Comparison of ENCODE assay signal across 1 cellular context in the genomic region with DNA sequence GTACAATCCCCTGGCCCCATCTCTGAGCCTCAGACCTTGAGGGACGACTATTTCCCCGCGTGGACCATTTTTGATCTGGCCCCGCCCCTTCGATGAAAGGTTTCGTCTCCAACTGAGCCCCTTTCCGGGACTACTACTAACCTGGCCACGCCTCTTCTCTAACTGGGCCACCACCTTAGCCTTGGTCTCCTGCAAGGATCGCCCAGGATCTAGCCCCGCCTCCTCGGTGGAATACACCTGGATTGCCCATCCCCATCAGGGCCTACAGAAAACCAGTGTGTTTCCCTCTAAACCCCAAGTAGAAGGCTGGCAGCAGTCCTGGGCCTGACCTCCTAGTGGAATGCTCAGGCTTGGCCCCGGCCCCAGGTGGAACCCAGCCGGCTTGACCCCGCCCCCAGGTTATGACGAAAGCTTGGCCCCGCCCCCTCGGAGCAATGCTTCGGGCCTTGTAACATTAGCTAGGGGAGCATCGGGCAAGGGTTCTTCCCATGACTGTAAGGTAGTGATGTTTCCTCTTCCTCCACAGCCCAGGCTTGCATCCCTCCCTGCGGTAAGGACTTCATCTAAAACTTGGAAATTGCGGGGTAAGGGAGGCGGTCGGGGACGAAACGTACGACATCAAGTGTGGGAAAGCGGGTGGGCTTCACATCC.
A peak's percentile ranks its signal among the peaks of the same experiment; 100 is the strongest.
TF ChIP-seq lines count a peak whose summit lies in the region.

No MANE protein-coding gene starts in this region.

TF ChIP-seq in GM23338, 12 proteins besides CTCF, POLR2A, EP300 and RAD21 (continued from another document):
- TF ChIP-seq, protein P1, sequence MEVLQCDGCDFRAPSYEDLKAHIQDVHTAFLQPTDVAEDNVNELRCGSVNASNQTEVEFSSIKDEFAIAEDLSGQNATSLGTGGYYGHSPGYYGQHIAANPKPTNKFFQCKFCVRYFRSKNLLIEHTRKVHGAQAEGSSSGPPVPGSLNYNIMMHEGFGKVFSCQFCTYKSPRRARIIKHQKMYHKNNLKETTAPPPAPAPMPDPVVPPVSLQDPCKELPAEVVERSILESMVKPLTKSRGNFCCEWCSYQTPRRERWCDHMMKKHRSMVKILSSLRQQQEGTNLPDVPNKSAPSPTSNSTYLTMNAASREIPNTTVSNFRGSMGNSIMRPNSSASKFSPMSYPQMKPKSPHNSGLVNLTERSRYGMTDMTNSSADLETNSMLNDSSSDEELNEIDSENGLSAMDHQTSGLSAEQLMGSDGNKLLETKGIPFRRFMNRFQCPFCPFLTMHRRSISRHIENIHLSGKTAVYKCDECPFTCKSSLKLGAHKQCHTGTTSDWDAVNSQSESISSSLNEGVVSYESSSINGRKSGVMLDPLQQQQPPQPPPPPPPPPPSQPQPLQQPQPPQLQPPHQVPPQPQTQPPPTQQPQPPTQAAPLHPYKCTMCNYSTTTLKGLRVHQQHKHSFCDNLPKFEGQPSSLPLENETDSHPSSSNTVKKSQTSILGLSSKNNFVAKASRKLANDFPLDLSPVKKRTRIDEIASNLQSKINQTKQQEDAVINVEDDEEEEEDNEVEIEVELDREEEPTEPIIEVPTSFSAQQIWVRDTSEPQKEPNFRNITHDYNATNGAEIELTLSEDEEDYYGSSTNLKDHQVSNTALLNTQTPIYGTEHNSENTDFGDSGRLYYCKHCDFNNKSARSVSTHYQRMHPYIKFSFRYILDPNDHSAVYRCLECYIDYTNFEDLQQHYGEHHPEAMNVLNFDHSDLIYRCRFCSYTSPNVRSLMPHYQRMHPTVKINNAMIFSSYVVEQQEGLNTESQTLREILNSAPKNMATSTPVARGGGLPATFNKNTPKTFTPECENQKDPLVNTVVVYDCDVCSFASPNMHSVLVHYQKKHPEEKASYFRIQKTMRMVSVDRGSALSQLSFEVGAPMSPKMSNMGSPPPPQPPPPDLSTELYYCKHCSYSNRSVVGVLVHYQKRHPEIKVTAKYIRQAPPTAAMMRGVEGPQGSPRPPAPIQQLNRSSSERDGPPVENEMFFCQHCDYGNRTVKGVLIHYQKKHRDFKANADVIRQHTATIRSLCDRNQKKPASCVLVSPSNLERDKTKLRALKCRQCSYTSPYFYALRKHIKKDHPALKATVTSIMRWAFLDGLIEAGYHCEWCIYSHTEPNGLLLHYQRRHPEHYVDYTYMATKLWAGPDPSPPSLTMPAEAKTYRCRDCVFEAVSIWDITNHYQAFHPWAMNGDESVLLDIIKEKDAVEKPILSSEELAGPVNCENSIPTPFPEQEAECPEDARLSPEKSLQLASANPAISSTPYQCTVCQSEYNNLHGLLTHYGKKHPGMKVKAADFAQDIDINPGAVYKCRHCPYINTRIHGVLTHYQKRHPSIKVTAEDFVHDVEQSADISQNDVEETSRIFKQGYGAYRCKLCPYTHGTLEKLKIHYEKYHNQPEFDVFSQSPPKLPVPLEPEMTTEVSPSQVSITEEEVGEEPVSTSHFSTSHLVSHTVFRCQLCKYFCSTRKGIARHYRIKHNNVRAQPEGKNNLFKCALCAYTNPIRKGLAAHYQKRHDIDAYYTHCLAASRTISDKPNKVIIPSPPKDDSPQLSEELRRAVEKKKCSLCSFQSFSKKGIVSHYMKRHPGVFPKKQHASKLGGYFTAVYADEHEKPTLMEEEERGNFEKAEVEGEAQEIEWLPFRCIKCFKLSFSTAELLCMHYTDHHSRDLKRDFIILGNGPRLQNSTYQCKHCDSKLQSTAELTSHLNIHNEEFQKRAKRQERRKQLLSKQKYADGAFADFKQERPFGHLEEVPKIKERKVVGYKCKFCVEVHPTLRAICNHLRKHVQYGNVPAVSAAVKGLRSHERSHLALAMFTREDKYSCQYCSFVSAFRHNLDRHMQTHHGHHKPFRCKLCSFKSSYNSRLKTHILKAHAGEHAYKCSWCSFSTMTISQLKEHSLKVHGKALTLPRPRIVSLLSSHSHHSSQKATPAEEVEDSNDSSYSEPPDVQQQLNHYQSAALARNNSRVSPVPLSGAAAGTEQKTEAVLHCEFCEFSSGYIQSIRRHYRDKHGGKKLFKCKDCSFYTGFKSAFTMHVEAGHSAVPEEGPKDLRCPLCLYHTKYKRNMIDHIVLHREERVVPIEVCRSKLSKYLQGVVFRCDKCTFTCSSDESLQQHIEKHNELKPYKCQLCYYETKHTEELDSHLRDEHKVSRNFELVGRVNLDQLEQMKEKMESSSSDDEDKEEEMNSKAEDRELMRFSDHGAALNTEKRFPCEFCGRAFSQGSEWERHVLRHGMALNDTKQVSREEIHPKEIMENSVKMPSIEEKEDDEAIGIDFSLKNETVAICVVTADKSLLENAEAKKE (CRISPR knock-in tag; IDR thresholded peaks at IDR 0.05): no peak
- peak; percentile 74 for TF ChIP-seq CREB1 (CRISPR knock-in tag; IDR thresholded peaks at IDR 0.05; ENCODE audit: low read depth)
- TF ChIP-seq STAT1 (IDR thresholded peaks at IDR 0.05; ENCODE audit: unreplicated experiment): no peak
